ENCODE assay signal across 14 cellular contexts in genomic region chr16:85187002-85187401, GRCh38.
A peak's percentile ranks its signal among the peaks of the same experiment; 100 is the strongest.
DNase-seq lines count a peak whose midpoint lies in the region; ATAC-seq and TF ChIP-seq lines count a peak whose summit lies in the region.
"Had no signal": no experiment of that assay in that cellular context is flagged by ENCODE, and none has a peak within 500 bp of the region (broad histone marks: within the 10 kb centered on the region; RNA-seq: fewer than 3 reads in every experiment).

No MANE protein-coding gene starts in this region.

- no peaks in the 10 kb centered on the region for H3K4me1 Mint-ChIP-seq in stimulated activated naive B cell treated with anti-CD40 and anti-IgM and Interleukin-4, amounts not matched to agents 10 μg/mL and 1 μg/mL and 100 μg/mL, for 72 hours
- H3K4me1 Mint-ChIP-seq: CD14-positive monocyte had no signal

- H3K4me3 Mint-ChIP-seq in stimulated activated naive B cell treated with anti-CD40 and anti-IgM and Interleukin-4, amounts not matched to agents 10 μg/mL and 1 μg/mL and 100 μg/mL, for 72 hours: no peak overlapping the region
- H3K4me3 Mint-ChIP-seq: CD14-positive monocyte had no signal

- H3K9me3 ChIP-seq in right atrium auricular region (peaks cover 6 to 32% of the 10 kb centered on the region in 2 donors), Peyer's patch (peaks cover 0 to 6% (median 0%) of the 10 kb centered on the region in 4 donors)

- no peaks in the 10 kb centered on the region for H3K36me3 Mint-ChIP-seq in stimulated activated naive B cell treated with anti-CD40 and anti-IgM and Interleukin-4, amounts not matched to agents 10 μg/mL and 1 μg/mL and 100 μg/mL, for 72 hours
- peaks cover 0 to 14% of the 10 kb centered on the region in 2 donors for H3K36me3 Mint-ChIP-seq in activated naive CD4-positive, alpha-beta T cell treated with anti-CD3 and anti-CD28 coated beads, Interleukin-2, amount 50 U/mL, for 72 hours
- H3K36me3 Mint-ChIP-seq: CD14-positive monocyte had no signal

- peaks cover 22 to 23% of the 10 kb centered on the region in 2 donors for H3K9me3 Mint-ChIP-seq in stimulated activated naive B cell treated with anti-CD40 and anti-IgM and Interleukin-4, amounts not matched to agents 10 μg/mL and 1 μg/mL and 100 μg/mL, for 72 hours
- H3K9me3 Mint-ChIP-seq in activated naive CD4-positive, alpha-beta T cell treated with anti-CD3 and anti-CD28 coated beads, Interleukin-2, amount 50 U/mL, for 72 hours: peaks cover 7 to 19% of the 10 kb centered on the region in 2 donors

- TF ChIP-seq POLR2A in Peyer's patch (IDR thresholded peaks at IDR 0.05): no peak

- H3K27ac ChIP-seq in right atrium auricular region (peak overlapping the region; percentile 54 to 79), Peyer's patch (no peak overlapping the region)
- H3K27ac ChIP-seq: brain microvascular endothelial cell, foreskin keratinocyte, upper lobe of left lung had no signal

- H3K4me3 ChIP-seq in astrocyte of the spinal cord (ENCODE audit: low read depth, low read length) (no peak overlapping the region), right atrium auricular region (no peak overlapping the region), retinal pigment epithelial cell (ENCODE audit: low read length) (no peak overlapping the region), Peyer's patch (no peak overlapping the region)
- H3K4me3 ChIP-seq: upper lobe of left lung had no signal

- TF ChIP-seq CTCF in astrocyte of the spinal cord (IDR thresholded peaks at IDR 0.05; ENCODE audit: low read depth, low read length): no peak
- TF ChIP-seq CTCF in right atrium auricular region (IDR thresholded peaks at IDR 0.05): no peak
- no peak for TF ChIP-seq CTCF in retinal pigment epithelial cell (conservative IDR thresholded peaks at IDR 0.05; ENCODE audit: low read depth, low read length)
- TF ChIP-seq CTCF in Peyer's patch (IDR thresholded peaks at IDR 0.05): no peak

- no peak for ATAC-seq in stimulated activated naive B cell treated with anti-CD40 and anti-IgM and Interleukin-4, amounts not matched to agents 10 μg/mL and 1 μg/mL and 100 μg/mL, for 72 hours (replicated peaks)
- no peak for ATAC-seq in activated naive CD4-positive, alpha-beta T cell treated with anti-CD3 and anti-CD28 coated beads, Interleukin-2, amount 50 U/mL, for 72 hours
- ATAC-seq: foreskin keratinocyte had no signal

- in situ Hi-C loops in astrocyte of the spinal cord (cut with HindIII; ENCODE audit: low sequenced_read_pairs): no loop called here

- no peaks in the 10 kb centered on the region for H3K27me3 ChIP-seq in right atrium auricular region
- H3K27me3 ChIP-seq in Peyer's patch: no peaks in the 10 kb centered on the region
- H3K27me3 ChIP-seq: brain microvascular endothelial cell, foreskin keratinocyte, upper lobe of left lung had no signal

- peaks cover 14 to 46% of the 10 kb centered on the region in 2 donors for H3K27me3 Mint-ChIP-seq in stimulated activated naive B cell treated with anti-CD40 and anti-IgM and Interleukin-4, amounts not matched to agents 10 μg/mL and 1 μg/mL and 100 μg/mL, for 72 hours

- H3K27ac Mint-ChIP-seq in stimulated activated naive B cell treated with anti-CD40 and anti-IgM and Interleukin-4, amounts not matched to agents 10 μg/mL and 1 μg/mL and 100 μg/mL, for 72 hours: no peak overlapping the region
- H3K27ac Mint-ChIP-seq in activated naive CD4-positive, alpha-beta T cell treated with anti-CD3 and anti-CD28 coated beads, Interleukin-2, amount 50 U/mL, for 72 hours: no peak overlapping the region
- H3K27ac Mint-ChIP-seq: CD14-positive monocyte had no signal

- H3K36me3 ChIP-seq in right atrium auricular region (no peaks in the 10 kb centered on the region), Peyer's patch (no peaks in the 10 kb centered on the region)
- H3K36me3 ChIP-seq: upper lobe of left lung had no signal

- H3K4me1 ChIP-seq in right atrium auricular region (peaks cover 0 to 18% of the 10 kb centered on the region in 2 donors), Peyer's patch (peaks cover 0 to 5% (median 0%) of the 10 kb centered on the region in 4 donors)
- H3K4me1 ChIP-seq: foreskin keratinocyte, upper lobe of left lung had no signal

- DNase-seq in ELF-1 (ENCODE audit: low read depth, low spot score) (peak; percentile 83), astrocyte of the spinal cord (ENCODE audit: low read depth, low spot score) (peak; percentile 55), right atrium auricular region (ENCODE audit: low spot score) (no peak), retinal pigment epithelial cell (ENCODE audit: low read depth) (peak; percentile 88), COR-L47 (lab: John Stamatoyannopoulos, UW) (no peak), Peyer's patch (no peak)
- no peak for DNase-seq in stimulated activated naive B cell treated with anti-CD40 and anti-IgM and Interleukin-4, amounts not matched to agents 10 μg/mL and 1 μg/mL and 100 μg/mL, for 72 hours
- DNase-seq in activated naive CD4-positive, alpha-beta T cell treated with anti-CD3 and anti-CD28 coated beads, Interleukin-2, amount 50 U/mL, for 72 hours (ENCODE audit: low spot score in 2 of 2): no peak
- DNase-seq: activated CD8-positive, alpha-beta memory T cell treated with anti-CD3 and anti-CD28 coated beads, Interleukin-2, amount 50 U/mL, for 48 hours; brain microvascular endothelial cell; foreskin keratinocyte; NCI-H2081 treated with DMSO at 0.1 percent for 48 hours had no signal

Comparison
In these comparisons a context has a peak if more than half of its experiments do, and no peak if none do; other contexts are left out.
1. DNase-seq: peak in ELF-1 (single experiment), astrocyte of the spinal cord (single experiment) and retinal pigment epithelial cell (single experiment); none in right atrium auricular region (single experiment), stimulated activated naive B cell treated with anti-CD40 and anti-IgM and Interleukin-4, amounts not matched to agents 10 μg/mL and 1 μg/mL and 100 μg/mL, for 72 hours (single experiment), activated naive CD4-positive, alpha-beta T cell treated with anti-CD3 and anti-CD28 coated beads, Interleukin-2, amount 50 U/mL, for 72 hours (0 of 2), COR-L47 (single experiment) and Peyer's patch (0 of 3).
2. H3K27ac ChIP-seq: peak in right atrium auricular region (2 of 2); none in Peyer's patch (0 of 4).